ENCODE assay signal across 29 cellular contexts in genomic region chr7:70289067-70289466, GRCh38.
DNase-seq lines count a peak whose midpoint lies in the region; ATAC-seq and TF ChIP-seq lines count a peak whose summit lies in the region.
"Had no signal": no experiment of that assay in that cellular context is flagged by ENCODE, and none has a peak within 500 bp of the region (broad histone marks: within the 10 kb centered on the region; RNA-seq: fewer than 3 reads in every experiment).

No MANE protein-coding gene starts in this region.

- H3K4me3 ChIP-seq in RWPE2 (ENCODE audit: severe bottlenecking) (no peak overlapping the region), fibroblast of lung (replicated peaks in 1 of 4; ENCODE audit: control extremely low read depth in 1 of 4, insufficient read depth in 1 of 4, low read depth in 3 of 4, low read length in 4 of 4) (no peak overlapping the region), neural progenitor cell (no peak overlapping the region)
- H3K4me3 ChIP-seq: ovary, upper lobe of left lung had no signal

- H2AFZ ChIP-seq in fibroblast of lung (ENCODE audit: low read length): no peak overlapping the region
- H2AFZ ChIP-seq in neural progenitor cell (replicated peaks): no peak overlapping the region

- H3K9me3 Mint-ChIP-seq in neural progenitor cell: no peaks in the 10 kb centered on the region
- H3K9me3 Mint-ChIP-seq in nephron progenitor cell: no peaks in the 10 kb centered on the region
- H3K9me3 Mint-ChIP-seq: activated CD4-positive, alpha-beta T cell treated with anti-CD3 and anti-CD28 coated beads, Interleukin-2, amount 10 ng/mL, durations not matched to agents 7 days and 5 days; natural killer cell had no signal

- no peaks in the 10 kb centered on the region for H3F3A ChIP-seq in neural progenitor cell (ENCODE audit: low read depth)

- no peaks in the 10 kb centered on the region for H3K36me3 Mint-ChIP-seq in neural progenitor cell
- no peaks in the 10 kb centered on the region for H3K36me3 Mint-ChIP-seq in nephron progenitor cell (ENCODE audit: low read depth)
- H3K36me3 Mint-ChIP-seq: natural killer cell had no signal

- no peak for TF ChIP-seq CTCF in RWPE2 (IDR thresholded peaks at IDR 0.05; ENCODE audit: poor library complexity, severe bottlenecking)
- no peak for TF ChIP-seq CTCF in fibroblast of lung (conservative IDR thresholded peaks at IDR 0.05 in 1 of 2, IDR thresholded peaks at IDR 0.05 in 1 of 2; ENCODE audit: low read depth in 1 of 2, low read length in 2 of 2)
- TF ChIP-seq CTCF in omental fat pad (IDR thresholded peaks at IDR 0.05): no peak
- TF ChIP-seq CTCF in neural progenitor cell (IDR thresholded peaks at IDR 0.05): no peak
- no peak for TF ChIP-seq CTCF in nephron progenitor cell (IDR thresholded peaks at IDR 0.05)

- H3K27me3 Mint-ChIP-seq in neural progenitor cell (ENCODE audit: insufficient read depth, low read depth): no peaks in the 10 kb centered on the region
- no peaks in the 10 kb centered on the region for H3K27me3 Mint-ChIP-seq in nephron progenitor cell (ENCODE audit: low read depth, poor library complexity)

- no peaks in the 10 kb centered on the region for H3K27me3 ChIP-seq in RWPE2 (ENCODE audit: insufficient read depth, poor library complexity, severe bottlenecking)
- no peaks in the 10 kb centered on the region for H3K27me3 ChIP-seq in fibroblast of lung (ENCODE audit: control insufficient read depth, insufficient read depth, low read length)
- H3K27me3 ChIP-seq in neural progenitor cell: no peaks in the 10 kb centered on the region
- H3K27me3 ChIP-seq: brain microvascular endothelial cell, ovary, upper lobe of left lung had no signal

- H3K79me2 ChIP-seq in fibroblast of lung (ENCODE audit: control insufficient read depth, insufficient read depth, low read length) (no peaks in the 10 kb centered on the region), neural progenitor cell (ENCODE audit: low read depth) (no peaks in the 10 kb centered on the region)

- peak; percentile 33 for DNase-seq in Daoy (ENCODE audit: low read depth)
- no peak for DNase-seq in RWPE2 (ENCODE audit: low spot score)
- DNase-seq in fibroblast of lung (ENCODE audit: low read depth in 2 of 2): peak; percentile 35 to 51
- DNase-seq in omental fat pad (ENCODE audit: low spot score): no peak
- no peak for DNase-seq in neural progenitor cell (ENCODE audit: low spot score)
- no peak for DNase-seq in SW480 (ENCODE audit: low spot score)
- DNase-seq in nephron progenitor cell: no peak
- no peak for DNase-seq in activated gamma-delta T cell (lab: John Stamatoyannopoulos, UW)
- DNase-seq: ACHN; activated CD4-positive, alpha-beta T cell treated with anti-CD3 and anti-CD28 coated beads, Interleukin-2, amount 10 ng/mL, durations not matched to agents 7 days and 5 days; activated naive CD4-positive, alpha-beta T cell; activated T-cell treated with anti-CD3 and anti-CD28 coated beads, Interleukin-2, amount 50 U/mL, for 4 hours; brain microvascular endothelial cell; C1 segment of cervical spinal cord; COR-L47; DMS53; effector CD4-positive, alpha-beta T cell; GDM1; islet precursor cell; MV-4-11; natural killer cell; NCI-H1436 treated with DMSO at 0.1 percent for 48 hours; NCI-H446 treated with DMSO at 0.1 percent for 48 hours; ovary; T-helper 9 cell; upper lobe of left lung had no signal

- H3K27ac Mint-ChIP-seq in neural progenitor cell (no peak overlapping the region), nephron progenitor cell (no peak overlapping the region)
- H3K27ac Mint-ChIP-seq: activated CD4-positive, alpha-beta T cell treated with anti-CD3 and anti-CD28 coated beads, Interleukin-2, amount 10 ng/mL, durations not matched to agents 7 days and 5 days; natural killer cell had no signal

- H3K9ac ChIP-seq in fibroblast of lung (ENCODE audit: insufficient read depth, low read length): no peak overlapping the region
- no peak overlapping the region for H3K9ac ChIP-seq in neural progenitor cell
- H3K9ac ChIP-seq: KMS-11 had no signal

- H3K9me3 ChIP-seq in RWPE2 (ENCODE audit: severe bottlenecking) (peaks cover 2% of the 10 kb centered on the region), fibroblast of lung (ENCODE audit: control insufficient read depth, insufficient read depth, low read depth, low read length) (no peaks in the 10 kb centered on the region), neural progenitor cell (ENCODE audit: low read depth) (no peaks in the 10 kb centered on the region)
- H3K9me3 ChIP-seq: ovary, upper lobe of left lung had no signal

- H4K20me1 ChIP-seq in fibroblast of lung (ENCODE audit: control insufficient read depth, extremely low read depth, insufficient read depth, low read length): no peaks in the 10 kb centered on the region
- no peaks in the 10 kb centered on the region for H4K20me1 ChIP-seq in neural progenitor cell (ENCODE audit: low read depth)

- H3K4me3 Mint-ChIP-seq in neural progenitor cell (no peak overlapping the region), nephron progenitor cell (no peak overlapping the region)
- H3K4me3 Mint-ChIP-seq: activated CD4-positive, alpha-beta T cell treated with anti-CD3 and anti-CD28 coated beads, Interleukin-2, amount 10 ng/mL, durations not matched to agents 7 days and 5 days; activated T-cell treated with anti-CD3 and anti-CD28 coated beads, Interleukin-2, amount 50 U/mL, for 4 hours; natural killer cell had no signal

- no peaks in the 10 kb centered on the region for H3K36me3 ChIP-seq in RWPE2 (ENCODE audit: low read depth)
- H3K36me3 ChIP-seq in fibroblast of lung (ENCODE audit: control insufficient read depth, insufficient read depth, low read length): no peaks in the 10 kb centered on the region
- no peaks in the 10 kb centered on the region for H3K36me3 ChIP-seq in neural progenitor cell
- H3K36me3 ChIP-seq: brain microvascular endothelial cell, ovary, upper lobe of left lung had no signal

- ATAC-seq in RWPE2 (ENCODE audit: low read depth) (0 out of 3 replicates have a peak, but pooled peaks have one; percentile 36), omental fat pad (ENCODE audit: low FRiP score) (peak; percentile 59)
- ATAC-seq: activated T-cell treated with anti-CD3 and anti-CD28 coated beads, Interleukin-2, amount 50 U/mL, for 4 hours; HCT116; natural killer cell had no signal

- H3K27ac ChIP-seq in RWPE2 (ENCODE audit: poor library complexity, severe bottlenecking): no peak overlapping the region
- no peak overlapping the region for H3K27ac ChIP-seq in fibroblast of lung (ENCODE audit: insufficient read depth, low read length)
- H3K27ac ChIP-seq in neural progenitor cell: no peak overlapping the region
- H3K27ac ChIP-seq: brain microvascular endothelial cell, epithelial cell of prostate, KMS-11, ovary, upper lobe of left lung had no signal

- H3K4me1 ChIP-seq in RWPE2 (ENCODE audit: insufficient read depth, poor library complexity, severe bottlenecking) (no peaks in the 10 kb centered on the region), fibroblast of lung (ENCODE audit: control insufficient read depth, extremely low read depth, insufficient read depth, low read length) (no peaks in the 10 kb centered on the region), neural progenitor cell (no peaks in the 10 kb centered on the region)
- H3K4me1 ChIP-seq: upper lobe of left lung had no signal

- H3K4me2 ChIP-seq in fibroblast of lung (ENCODE audit: extremely low read depth, insufficient read depth, low read length) (peak overlapping the region; percentile 44), neural progenitor cell (no peak overlapping the region)
- H3K4me2 ChIP-seq: KMS-11 had no signal

- H3K4me1 Mint-ChIP-seq in neural progenitor cell (no peaks in the 10 kb centered on the region), nephron progenitor cell (no peaks in the 10 kb centered on the region)
- H3K4me1 Mint-ChIP-seq: activated CD4-positive, alpha-beta T cell treated with anti-CD3 and anti-CD28 coated beads, Interleukin-2, amount 10 ng/mL, durations not matched to agents 7 days and 5 days had no signal

Comparison
In these comparisons a context has a peak if more than half of its experiments do, and no peak if none do; other contexts are left out.
1. DNase-seq: peak in Daoy (single experiment) and fibroblast of lung (2 of 2); none in RWPE2 (single experiment), omental fat pad (single experiment), neural progenitor cell (single experiment), SW480 (single experiment), nephron progenitor cell (single experiment) and activated gamma-delta T cell (single experiment).